In the genomic region with DNA sequence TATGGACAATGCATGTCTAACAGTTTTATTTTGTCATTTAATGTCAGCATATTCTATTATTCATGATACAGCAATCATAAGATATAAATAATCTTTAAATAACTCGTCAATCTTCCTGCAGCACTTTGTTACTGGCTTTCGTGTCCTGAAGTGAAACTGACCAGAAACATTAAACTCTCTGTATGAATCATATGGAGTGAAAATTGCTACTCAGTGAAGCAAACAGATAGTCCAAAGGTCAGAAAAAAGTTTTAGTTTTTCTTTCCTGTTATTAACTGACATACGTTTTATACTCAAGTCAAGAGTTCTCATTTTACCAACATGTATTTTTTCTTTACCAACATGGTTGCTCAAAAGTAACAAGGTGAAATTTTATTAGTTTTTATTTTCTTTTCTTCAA, we compare ENCODE assay signal across 10 cellular contexts.
DNase-seq lines count a peak whose midpoint lies in the region; ATAC-seq and TF ChIP-seq lines count a peak whose summit lies in the region.
"Had no signal": no experiment of that assay in that cellular context is flagged by ENCODE, and none has a peak within 500 bp of the region (broad histone marks: within the 10 kb centered on the region; RNA-seq: fewer than 3 reads in every experiment).

No MANE protein-coding gene starts in this region.

- H3K36me3 Mint-ChIP-seq in MCF 10A (ENCODE audit: insufficient read depth, unreplicated experiment): no peaks in the 10 kb centered on the region
- no peaks in the 10 kb centered on the region for H3K36me3 Mint-ChIP-seq in stimulated activated memory B cell treated with anti-CD40 and anti-IgM and Interleukin-4, amounts not matched to agents 10 μg/mL and 1 μg/mL and 100 μg/mL, for 72 hours

- intact Hi-C loops in MCF 10A (cut with micrococcal nuclease): no loop called here

- ATAC-seq in GM18511 (IDR thresholded peaks at IDR 0.05; ENCODE audit: unreplicated experiment): peak; percentile 92
- peak; percentile 92 for ATAC-seq in GM21737 (IDR thresholded peaks at IDR 0.05; ENCODE audit: unreplicated experiment)
- peak; percentile 94 for ATAC-seq in HG03442 (IDR thresholded peaks at IDR 0.05; ENCODE audit: unreplicated experiment)
- no peak for ATAC-seq in stimulated activated memory B cell treated with anti-CD40 and anti-IgM and Interleukin-4, amounts not matched to agents 10 μg/mL and 1 μg/mL and 100 μg/mL, for 72 hours

- no peaks in the 10 kb centered on the region for H3K9me3 Mint-ChIP-seq in MCF 10A (ENCODE audit: unreplicated experiment)
- H3K9me3 Mint-ChIP-seq in stimulated activated memory B cell treated with anti-CD40 and anti-IgM and Interleukin-4, amounts not matched to agents 10 μg/mL and 1 μg/mL and 100 μg/mL, for 72 hours: no peaks in the 10 kb centered on the region
- H3K9me3 Mint-ChIP-seq: T-helper 2 cell treated with Interferon-gamma antibody and Interleukin-4, amounts not matched to agents 5 μg/mL and 100 μg/mL, for 36 hours had no signal

- no peak overlapping the region for H3K27ac Mint-ChIP-seq in MCF 10A (ENCODE audit: low read depth, unreplicated experiment)
- H3K27ac Mint-ChIP-seq in stimulated activated memory B cell treated with anti-CD40 and anti-IgM and Interleukin-4, amounts not matched to agents 10 μg/mL and 1 μg/mL and 100 μg/mL, for 72 hours: no peak overlapping the region
- H3K27ac Mint-ChIP-seq: T-helper 2 cell treated with Interferon-gamma antibody and Interleukin-4, amounts not matched to agents 5 μg/mL and 100 μg/mL, for 36 hours had no signal

- CTCF ChIA-PET in MCF 10A (lab: Yijun Ruan, JAX): interaction anchor here (0.6 kb wide), 1 partner anchor 113 kb away, joined by 3 read pairs; no protein-coding TSS in a partner anchor

- no peak for TF ChIP-seq CTCF in fibroblast of villous mesenchyme (IDR thresholded peaks at IDR 0.05; ENCODE audit: insufficient read depth, low read depth, low read length)
- no peak for TF ChIP-seq CTCF in MCF 10A (IDR thresholded peaks at IDR 0.05; ENCODE audit: unreplicated experiment)

- no peaks in the 10 kb centered on the region for H3K27me3 Mint-ChIP-seq in MCF 10A (ENCODE audit: insufficient read depth, unreplicated experiment)
- no peaks in the 10 kb centered on the region for H3K27me3 Mint-ChIP-seq in stimulated activated memory B cell treated with anti-CD40 and anti-IgM and Interleukin-4, amounts not matched to agents 10 μg/mL and 1 μg/mL and 100 μg/mL, for 72 hours

- DNase-seq in fibroblast of villous mesenchyme (ENCODE audit: low read depth): peak; percentile 62
- DNase-seq in MCF 10A (ENCODE audit: unreplicated experiment): no peak
- DNase-seq in NCI-H526 treated with DMSO at 0.1 percent for 48 hours (lab: John Stamatoyannopoulos, UW): no peak
- DNase-seq in SKM-1 (lab: John Stamatoyannopoulos, UW; ENCODE audit: unreplicated experiment): no peak

- BruUV-seq in MCF 10A (replicated peaks; lab: Mats Ljungman, UMichigan): no TSS peak

- H3K4me1 Mint-ChIP-seq in MCF 10A (ENCODE audit: insufficient read depth, unreplicated experiment): peaks cover 1% of the 10 kb centered on the region
- no peaks in the 10 kb centered on the region for H3K4me1 Mint-ChIP-seq in stimulated activated memory B cell treated with anti-CD40 and anti-IgM and Interleukin-4, amounts not matched to agents 10 μg/mL and 1 μg/mL and 100 μg/mL, for 72 hours

- POLR2A ChIA-PET in MCF 10A (lab: Yijun Ruan, JAX): no interaction called here

- H3K4me3 ChIP-seq in fibroblast of villous mesenchyme (ENCODE audit: low read depth, low read length): no peak overlapping the region
- H3K4me3 ChIP-seq: suprapubic skin had no signal

- H3K4me3 Mint-ChIP-seq in MCF 10A (ENCODE audit: unreplicated experiment): no peak overlapping the region
- no peak overlapping the region for H3K4me3 Mint-ChIP-seq in stimulated activated memory B cell treated with anti-CD40 and anti-IgM and Interleukin-4, amounts not matched to agents 10 μg/mL and 1 μg/mL and 100 μg/mL, for 72 hours
- H3K4me3 Mint-ChIP-seq: T-helper 2 cell treated with Interferon-gamma antibody and Interleukin-4, amounts not matched to agents 5 μg/mL and 100 μg/mL, for 36 hours had no signal
